Comparison of ENCODE assay signal across 9 cellular contexts in the genomic region with DNA sequence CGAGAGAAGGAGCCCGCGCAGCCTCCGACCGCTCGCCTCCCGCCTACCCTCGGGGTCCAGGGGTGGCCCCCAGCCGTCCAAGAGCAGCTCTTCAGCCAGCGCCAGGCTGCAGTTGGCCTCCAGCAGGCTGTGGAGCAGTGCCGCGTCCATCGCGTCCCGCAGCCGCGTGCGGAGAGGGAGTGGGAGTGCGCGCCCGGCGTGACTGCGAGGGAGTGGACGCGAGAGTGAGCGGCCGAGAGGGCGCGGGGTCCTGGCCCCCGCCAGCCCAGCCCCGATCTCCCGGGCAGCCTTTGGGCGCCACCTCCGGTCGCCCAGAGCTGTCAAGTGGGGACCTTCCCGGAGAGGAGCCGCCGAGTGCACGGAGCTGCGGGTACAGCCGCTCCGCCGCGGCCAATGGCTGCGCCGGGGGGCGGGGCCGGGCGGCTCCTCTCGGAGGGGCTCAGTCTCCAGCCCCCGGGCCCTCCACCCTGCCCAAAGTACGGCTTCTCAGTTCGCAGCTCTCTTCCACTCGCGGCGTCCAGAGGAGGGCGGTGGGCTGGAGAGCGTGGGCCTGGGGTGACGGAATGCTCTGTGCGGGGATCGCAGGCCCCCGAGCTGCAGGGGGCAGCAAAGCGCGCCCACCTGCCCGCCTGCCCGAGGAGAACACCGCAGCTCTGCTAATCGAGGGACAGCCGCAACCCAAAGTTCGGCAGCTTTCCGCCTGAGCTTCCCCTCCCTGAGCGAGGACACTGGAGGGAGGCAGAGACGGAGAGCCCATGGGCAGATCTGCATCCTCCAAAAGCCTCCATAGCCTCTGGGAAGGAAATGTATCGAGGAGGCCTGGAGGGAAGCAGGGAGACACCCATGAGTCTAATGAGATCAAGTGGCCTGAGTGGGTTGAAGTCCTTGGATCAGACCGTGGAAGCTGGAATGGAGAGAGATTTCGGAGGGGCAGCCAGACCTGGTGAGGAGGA. TPM values are rescaled to one million over a fixed set of nuclear protein-coding genes. Genes with fewer than 3 reads are reported as not detected.
DNase-seq lines count a peak whose midpoint lies in the region; ATAC-seq and TF ChIP-seq lines count a peak whose summit lies in the region.
"Had no signal": no experiment of that assay in that cellular context is flagged by ENCODE, and none has a peak within 500 bp of the region (broad histone marks: within the 10 kb centered on the region; RNA-seq: fewer than 3 reads in every experiment).

Gene CRHR2 (minus strand): TSS at position 326 of the 953 bp plus-strand sequence. CDS start 176 bp downstream, at position 150.

- peak; percentile 41 to 47 (median 43) for TF ChIP-seq CTCF in uterus (IDR thresholded peaks at IDR 0.05)

- POLR2A ChIA-PET in naive thymus-derived CD8-positive, alpha-beta T cell (lab: Charles Lee), result interaction anchor here (0.6 to 2.5 kb wide), 5 partner anchors 45 to 734 kb away, joined by 3 to 10 read pairs (median 4); partner anchors contain the start of gene GARS1

- DNase-seq in SK-N-DZ (ENCODE audit: low spot score) (peak; percentile 53), uterus (no peak), GF-D8 (lab: John Stamatoyannopoulos, UW) (no peak)
- peak in 9 of 10 donors; percentile 11 to 58 (median 44) for DNase-seq in naive thymus-derived CD8-positive, alpha-beta T cell

- H3K36me3 ChIP-seq in duodenal mucosa (ENCODE audit: control insufficient read depth in 1 of 2, insufficient read depth in 2 of 2, low read length in 2 of 2) (no peaks in the 10 kb centered on the region), uterus (no peaks in the 10 kb centered on the region)

- intact Hi-C loops in uterus (cut with DNase I; ENCODE audit: low total_unique reads), result no loop called here

- H3K9me3 ChIP-seq in duodenal mucosa (ENCODE audit: control insufficient read depth in 1 of 2, low read length in 2 of 2) (no peaks in the 10 kb centered on the region), uterus (no peaks in the 10 kb centered on the region)

- no peak within 1 kb of the TSS for H3K27ac ChIP-seq in duodenal mucosa (ENCODE audit: low read depth, low read length)
- no peak within 1 kb of the TSS for H3K27ac ChIP-seq in uterus

- H3K4me3 Mint-ChIP-seq in naive thymus-derived CD8-positive, alpha-beta T cell, result peak within 1 kb of the TSS; percentile 77 to 90 (median 82)

- no peak for TF ChIP-seq POLR2A in uterus (IDR thresholded peaks at IDR 0.05)

- peaks cover 34 to 77% (median 56%) of the 10 kb centered on the region in 5 donors for H3K27me3 Mint-ChIP-seq in naive thymus-derived CD8-positive, alpha-beta T cell

- peak within 1 kb of the TSS in 6 of 10 donors; percentile 36 to 77 (median 54) for H3K27ac Mint-ChIP-seq in naive thymus-derived CD8-positive, alpha-beta T cell

- no peak within 1 kb of the TSS for H3K9ac ChIP-seq in duodenal mucosa (ENCODE audit: low read depth in 1 of 2, low read length in 2 of 2)

- H3K4me3 ChIP-seq in duodenal mucosa (ENCODE audit: low read depth in 1 of 2, low read length in 2 of 2) (peak within 1 kb of the TSS; percentile 48 to 51), uterus (peak within 1 kb of the TSS; percentile 19 to 40)

- H3K9me3 Mint-ChIP-seq in naive thymus-derived CD8-positive, alpha-beta T cell, result no peaks in the 10 kb centered on the region

- peaks cover 8 to 29% (median 13%) of the 10 kb centered on the region in 4 donors for H3K4me1 Mint-ChIP-seq in naive thymus-derived CD8-positive, alpha-beta T cell

- ATAC-seq in GM18511 (IDR thresholded peaks at IDR 0.05; ENCODE audit: unreplicated experiment) (peak; percentile 52), HG03139 (IDR thresholded peaks at IDR 0.05; ENCODE audit: unreplicated experiment) (no peak), GM18873 (IDR thresholded peaks at IDR 0.05; ENCODE audit: low FRiP score, unreplicated experiment) (no peak)
- peak; percentile 90 to 92 for ATAC-seq in naive thymus-derived CD8-positive, alpha-beta T cell

- H3K27me3 ChIP-seq in duodenal mucosa (ENCODE audit: control insufficient read depth in 1 of 2, insufficient read depth in 2 of 2, low read length in 2 of 2) (peaks cover 45 to 50% of the 10 kb centered on the region in 2 donors), uterus (no peaks in the 10 kb centered on the region)

- H3K4me1 ChIP-seq in duodenal mucosa (ENCODE audit: control insufficient read depth in 1 of 2, insufficient read depth in 2 of 2, low read length in 2 of 2) (peaks cover 0 to 10% of the 10 kb centered on the region in 2 donors), uterus (no peaks in the 10 kb centered on the region)

- H3K36me3 Mint-ChIP-seq in naive thymus-derived CD8-positive, alpha-beta T cell, result no peaks in the 10 kb centered on the region

RNA-seq across cellular contexts. Expression of gene CRHR2, which starts in this region (rescaled TPM):
- polyA plus RNA-seq in SK-N-DZ (2014; cell fraction: cytosol; rRNA removed), result 0.10 TPM in 1 of 2 replicates, not detected in the other
- 0.24 and 0.62 TPM in 2 replicates for polyA plus RNA-seq in SK-N-DZ (2014; cell fraction: nucleus; rRNA removed)
- not detected for total RNA-seq in naive thymus-derived CD8-positive, alpha-beta T cell
- polyA plus RNA-seq in naive thymus-derived CD8-positive, alpha-beta T cell, result under 1 TPM in 1 of 3 donors, not detected in 2; 0.06 TPM
- total RNA-seq in uterus, result under 1 TPM in 1 of 4 donors, not detected in 3; 0.27 TPM
- total RNA-seq: lung microvascular endothelial cell had no signal

Comparison
In these comparisons a context has a peak if more than half of its experiments do, and no peak if none do; other contexts are left out.
1. Peak in DNase-seq and ATAC-seq in naive thymus-derived CD8-positive, alpha-beta T cell; RNA of the gene not detected or under 1 TPM.